In genomic region chr17:41655611-41656111, GRCh38 we compare ENCODE assay signal across 9 cellular contexts. TPM values are rescaled to one million over a fixed set of nuclear protein-coding genes. Genes with fewer than 3 reads are reported as not detected.
DNase-seq lines count a peak whose midpoint lies in the region; TF ChIP-seq lines count a peak whose summit lies in the region.
"Had no signal": no experiment of that assay in that cellular context is flagged by ENCODE, and none has a peak within 500 bp of the region (broad histone marks: within the 10 kb centered on the region; RNA-seq: fewer than 3 reads in every experiment).

No MANE protein-coding gene starts in this region.

- no peaks in the 10 kb centered on the region for H3K27me3 Mint-ChIP-seq in activated naive CD8-positive, alpha-beta T cell treated with anti-CD3 and anti-CD28 coated beads for 36 hours

- no peaks in the 10 kb centered on the region for H4K20me1 ChIP-seq in OCI-LY7 (ENCODE audit: insufficient read depth, low read length)

- H3K9me3 ChIP-seq in endocrine pancreas (ENCODE audit: control insufficient read depth, low read length) (no peaks in the 10 kb centered on the region), OCI-LY7 (ENCODE audit: low read length) (no peaks in the 10 kb centered on the region)

- H3K4me1 ChIP-seq in endocrine pancreas (ENCODE audit: control insufficient read depth, insufficient read depth, low read length) (no peaks in the 10 kb centered on the region), rectal smooth muscle tissue (ENCODE audit: control insufficient read depth, insufficient read depth, low read length) (no peaks in the 10 kb centered on the region), OCI-LY7 (ENCODE audit: insufficient read depth, low read length, poor library complexity, severe bottlenecking) (no peaks in the 10 kb centered on the region)

- H3K9ac ChIP-seq in endocrine pancreas (ENCODE audit: control insufficient read depth, insufficient read depth, low read length) = peak overlapping the region; percentile 33
- H3K9ac ChIP-seq in rectal smooth muscle tissue (ENCODE audit: low read length) = peak overlapping the region; percentile 4

- no peak overlapping the region for H2AFZ ChIP-seq in OCI-LY7 (ENCODE audit: low read length)

- no peaks in the 10 kb centered on the region for H3K9me3 Mint-ChIP-seq in activated naive CD8-positive, alpha-beta T cell treated with anti-CD3 and anti-CD28 coated beads for 36 hours

- DNase-seq in NCI-H1048 (lab: John Stamatoyannopoulos, UW) = peak; percentile 51
- DNase-seq in activated naive CD8-positive, alpha-beta T cell treated with anti-CD3 and anti-CD28 coated beads for 36 hours = no peak
- DNase-seq in OCI-LY7 (ENCODE audit: low spot score) = no peak
- DNase-seq in GM10266 (ENCODE audit: extremely low spot score) = no peak
- DNase-seq: activated CD8-positive, alpha-beta memory T cell treated with anti-CD3 and anti-CD28 coated beads for 24 hours; cerebellar nuclear complex; NCI-H774 had no signal

- no peaks in the 10 kb centered on the region for H3K9me2 ChIP-seq in OCI-LY7 (ENCODE audit: insufficient read depth, low read length)

- no TSS peak for BruUV-seq in OCI-LY7 (replicated peaks; lab: Mats Ljungman, UMichigan)

- TF ChIP-seq CTCF in OCI-LY7 (conservative IDR thresholded peaks at IDR 0.05; ENCODE audit: low read length) (no peak), GM10266 (IDR thresholded peaks at IDR 0.05; ENCODE audit: control insufficient read depth, insufficient read depth, low read depth, missing control alignments) (no peak)

- H3K27ac ChIP-seq in rectal smooth muscle tissue (ENCODE audit: low read depth, low read length) (no peak overlapping the region), OCI-LY7 (ENCODE audit: low read depth, low read length, poor library complexity, severe bottlenecking) (no peak overlapping the region)

- H3K4me3 ChIP-seq in endocrine pancreas (ENCODE audit: control insufficient read depth, insufficient read depth, low read length) (no peak overlapping the region), rectal smooth muscle tissue (ENCODE audit: low read length) (no peak overlapping the region), OCI-LY7 (ENCODE audit: low read depth, low read length, poor library complexity, severe bottlenecking) (no peak overlapping the region)

- POLR2A ChIA-PET in OCI-LY7 (lab: Charles Lee) = no interaction called here

- no peaks in the 10 kb centered on the region for H3K27me3 ChIP-seq in endocrine pancreas (ENCODE audit: control insufficient read depth, insufficient read depth, low read length)
- H3K27me3 ChIP-seq in rectal smooth muscle tissue (ENCODE audit: control insufficient read depth, insufficient read depth, low read length) = no peaks in the 10 kb centered on the region

- no peak overlapping the region for H3K4me3 Mint-ChIP-seq in activated naive CD8-positive, alpha-beta T cell treated with anti-CD3 and anti-CD28 coated beads for 36 hours

- no peaks in the 10 kb centered on the region for H3K4me1 Mint-ChIP-seq in activated naive CD8-positive, alpha-beta T cell treated with anti-CD3 and anti-CD28 coated beads for 36 hours

- H3K36me3 ChIP-seq in endocrine pancreas (ENCODE audit: control insufficient read depth, insufficient read depth, low read length) = no peaks in the 10 kb centered on the region
- no peaks in the 10 kb centered on the region for H3K36me3 ChIP-seq in rectal smooth muscle tissue (ENCODE audit: control insufficient read depth, insufficient read depth, low read length)
- no peaks in the 10 kb centered on the region for H3K36me3 ChIP-seq in OCI-LY7 (ENCODE audit: insufficient read depth, low read length)

- H3K79me2 ChIP-seq in OCI-LY7 (ENCODE audit: insufficient read depth, low read depth, low read length) = no peaks in the 10 kb centered on the region

- CTCF ChIA-PET in OCI-LY7 (lab: Charles Lee; ENCODE audit: unreplicated experiment) = no interaction called here

- H3K36me3 Mint-ChIP-seq in activated naive CD8-positive, alpha-beta T cell treated with anti-CD3 and anti-CD28 coated beads for 36 hours = no peaks in the 10 kb centered on the region

- intact Hi-C loops in OCI-LY7 (cut with micrococcal nuclease; ENCODE audit: unreplicated experiment) = no loop called here

- no peak overlapping the region for H3K4me2 ChIP-seq in OCI-LY7 (ENCODE audit: low read length)

- no peak overlapping the region for H3K27ac Mint-ChIP-seq in activated naive CD8-positive, alpha-beta T cell treated with anti-CD3 and anti-CD28 coated beads for 36 hours

RNA-seq across cellular contexts. Expression of gene KRT17, which starts 31.3 kb away (rescaled TPM):
- total RNA-seq in activated naive CD8-positive, alpha-beta T cell treated with anti-CD3 and anti-CD28 coated beads for 36 hours = not detected
- not detected in 2 replicates for total RNA-seq in OCI-LY7 (2014; rRNA removed; shearing (Covaris generic))
- total RNA-seq in OCI-LY7 (2022) = 0.70 and 2.1 TPM in 2 replicates

RNA-seq across cellular contexts. Expression of gene EIF1, which starts 33.0 kb away (rescaled TPM):
- 1,000 to 10,000 TPM; 1,196 to 1,277 TPM for total RNA-seq in activated naive CD8-positive, alpha-beta T cell treated with anti-CD3 and anti-CD28 coated beads for 36 hours
- 123 and 145 TPM in 2 replicates for total RNA-seq in OCI-LY7 (2014; rRNA removed; shearing (Covaris generic))
- 659 and 705 TPM in 2 replicates for total RNA-seq in OCI-LY7 (2022)

RNA-seq across cellular contexts. Expression of gene KRT16, which starts 43.1 kb away (rescaled TPM):
- total RNA-seq in activated naive CD8-positive, alpha-beta T cell treated with anti-CD3 and anti-CD28 coated beads for 36 hours = not detected
- not detected in 2 replicates for total RNA-seq in OCI-LY7 (2014; rRNA removed; shearing (Covaris generic))
- total RNA-seq in OCI-LY7 (2022) = not detected in 2 replicates

RNA-seq across cellular contexts. Expression of gene GAST, which starts 56.5 kb away (rescaled TPM):
- not detected for total RNA-seq in activated naive CD8-positive, alpha-beta T cell treated with anti-CD3 and anti-CD28 coated beads for 36 hours
- not detected in 2 replicates for total RNA-seq in OCI-LY7 (2014; rRNA removed; shearing (Covaris generic))
- not detected in 2 replicates for total RNA-seq in OCI-LY7 (2022)
